1 cellular context compared by ENCODE assay signal in the genomic region with DNA sequence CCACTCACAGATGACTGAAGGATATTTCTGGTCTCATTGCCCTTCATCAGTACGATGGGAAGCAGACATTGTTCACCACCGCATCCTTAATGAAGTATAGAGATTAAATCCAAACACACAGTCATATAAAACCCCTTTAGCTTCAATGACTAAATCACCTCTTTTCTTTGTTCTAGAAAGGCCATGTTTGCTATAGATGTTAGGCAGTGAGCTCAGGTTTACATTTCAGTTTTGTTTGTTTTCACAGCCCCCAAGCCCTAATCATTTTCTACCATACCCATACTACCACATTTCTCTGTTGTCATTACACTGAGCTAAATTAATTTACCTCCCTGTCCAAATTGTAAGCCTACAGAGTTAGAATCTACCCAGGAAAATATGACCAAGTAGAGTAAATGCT.
TF ChIP-seq lines count a peak whose summit lies in the region.

No MANE protein-coding gene starts in this region.

TF ChIP-seq in HepG2, 621 proteins besides CTCF, POLR2A, EP300 and RAD21 (continued from another document):
- no peak for TF ChIP-seq DBP (CRISPR knock-in tag; IDR thresholded peaks at IDR 0.05; ENCODE audit: not compliant biosample characterization)
- TF ChIP-seq, protein P1, sequence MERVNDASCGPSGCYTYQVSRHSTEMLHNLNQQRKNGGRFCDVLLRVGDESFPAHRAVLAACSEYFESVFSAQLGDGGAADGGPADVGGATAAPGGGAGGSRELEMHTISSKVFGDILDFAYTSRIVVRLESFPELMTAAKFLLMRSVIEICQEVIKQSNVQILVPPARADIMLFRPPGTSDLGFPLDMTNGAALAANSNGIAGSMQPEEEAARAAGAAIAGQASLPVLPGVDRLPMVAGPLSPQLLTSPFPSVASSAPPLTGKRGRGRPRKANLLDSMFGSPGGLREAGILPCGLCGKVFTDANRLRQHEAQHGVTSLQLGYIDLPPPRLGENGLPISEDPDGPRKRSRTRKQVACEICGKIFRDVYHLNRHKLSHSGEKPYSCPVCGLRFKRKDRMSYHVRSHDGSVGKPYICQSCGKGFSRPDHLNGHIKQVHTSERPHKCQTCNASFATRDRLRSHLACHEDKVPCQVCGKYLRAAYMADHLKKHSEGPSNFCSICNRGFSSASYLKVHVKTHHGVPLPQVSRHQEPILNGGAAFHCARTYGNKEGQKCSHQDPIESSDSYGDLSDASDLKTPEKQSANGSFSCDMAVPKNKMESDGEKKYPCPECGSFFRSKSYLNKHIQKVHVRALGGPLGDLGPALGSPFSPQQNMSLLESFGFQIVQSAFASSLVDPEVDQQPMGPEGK (CRISPR knock-in tag; IDR thresholded peaks at IDR 0.05), result 0 out of 2 replicates have a peak, but pooled peaks have one; percentile 15
- TF ChIP-seq, protein P2, sequence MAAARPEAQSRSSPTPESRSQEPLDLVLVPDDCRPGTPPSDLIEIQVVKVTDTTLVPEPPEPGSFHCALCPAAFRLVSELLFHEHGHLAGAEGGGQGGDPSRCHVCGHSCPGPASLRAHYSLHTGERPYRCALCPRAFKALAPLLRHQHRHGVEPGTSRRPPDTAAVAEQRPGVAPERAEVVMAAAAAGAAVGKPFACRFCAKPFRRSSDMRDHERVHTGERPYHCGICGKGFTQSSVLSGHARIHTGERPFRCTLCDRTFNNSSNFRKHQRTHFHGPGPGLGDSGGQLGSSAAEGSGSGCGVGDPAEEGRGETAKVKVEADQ (CRISPR knock-in tag; IDR thresholded peaks at IDR 0.05; ENCODE audit: borderline replicate concordance), result no peak
- TF ChIP-seq BRCA1 (CRISPR knock-in tag; IDR thresholded peaks at IDR 0.05), result no peak
- TF ChIP-seq RELA (CRISPR knock-in tag; IDR thresholded peaks at IDR 0.05), result no peak
- TF ChIP-seq ZNF3 (CRISPR knock-in tag; IDR thresholded peaks at IDR 0.05), result no peak
- TF ChIP-seq KLF12 (CRISPR knock-in tag; IDR thresholded peaks at IDR 0.05; ENCODE audit: borderline replicate concordance), result peak; percentile 2; the same call in 1 of the 2 replicates
- TF ChIP-seq, protein P3, sequence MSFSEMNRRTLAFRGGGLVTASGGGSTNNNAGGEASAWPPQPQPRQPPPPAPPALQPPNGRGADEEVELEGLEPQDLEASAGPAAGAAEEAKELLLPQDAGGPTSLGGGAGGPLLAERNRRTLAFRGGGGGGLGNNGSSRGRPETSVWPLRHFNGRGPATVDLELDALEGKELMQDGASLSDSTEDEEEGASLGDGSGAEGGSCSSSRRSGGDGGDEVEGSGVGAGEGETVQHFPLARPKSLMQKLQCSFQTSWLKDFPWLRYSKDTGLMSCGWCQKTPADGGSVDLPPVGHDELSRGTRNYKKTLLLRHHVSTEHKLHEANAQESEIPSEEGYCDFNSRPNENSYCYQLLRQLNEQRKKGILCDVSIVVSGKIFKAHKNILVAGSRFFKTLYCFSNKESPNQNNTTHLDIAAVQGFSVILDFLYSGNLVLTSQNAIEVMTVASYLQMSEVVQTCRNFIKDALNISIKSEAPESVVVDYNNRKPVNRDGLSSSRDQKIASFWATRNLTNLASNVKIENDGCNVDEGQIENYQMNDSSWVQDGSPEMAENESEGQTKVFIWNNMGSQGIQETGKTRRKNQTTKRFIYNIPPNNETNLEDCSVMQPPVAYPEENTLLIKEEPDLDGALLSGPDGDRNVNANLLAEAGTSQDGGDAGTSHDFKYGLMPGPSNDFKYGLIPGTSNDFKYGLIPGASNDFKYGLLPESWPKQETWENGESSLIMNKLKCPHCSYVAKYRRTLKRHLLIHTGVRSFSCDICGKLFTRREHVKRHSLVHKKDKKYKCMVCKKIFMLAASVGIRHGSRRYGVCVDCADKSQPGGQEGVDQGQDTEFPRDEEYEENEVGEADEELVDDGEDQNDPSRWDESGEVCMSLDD (CRISPR knock-in tag; IDR thresholded peaks at IDR 0.05; ENCODE audit: borderline replicate concordance), result 0 out of 2 replicates have a peak, but pooled peaks have one; percentile 9
- TF ChIP-seq EEA1 (CRISPR knock-in tag; IDR thresholded peaks at IDR 0.05; ENCODE audit: borderline replicate concordance), result no peak
- no peak for TF ChIP-seq MEF2D (CRISPR knock-in tag; IDR thresholded peaks at IDR 0.05)
- no peak for TF ChIP-seq ZNF503 (CRISPR knock-in tag; IDR thresholded peaks at IDR 0.05)
- TF ChIP-seq NFE2L1 (CRISPR knock-in tag; IDR thresholded peaks at IDR 0.05; ENCODE audit: borderline replicate concordance), result no peak
- no peak for TF ChIP-seq RFX5 (IDR thresholded peaks at IDR 0.05; ENCODE audit: low read depth, low read length)
- no peak for TF ChIP-seq ZNF382 (CRISPR knock-in tag; IDR thresholded peaks at IDR 0.05; ENCODE audit: borderline replicate concordance)
- no peak for TF ChIP-seq NR2F6 (IDR thresholded peaks at IDR 0.05)
- TF ChIP-seq NR2F6 (CRISPR knock-in tag; IDR thresholded peaks at IDR 0.05), result peak; percentile 28; the same call in 1 of the 2 replicates
- TF ChIP-seq PRPF4 (IDR thresholded peaks at IDR 0.05; ENCODE audit: low read depth, low read length, poor library complexity, severe bottlenecking), result no peak
- TF ChIP-seq MIXL1 (CRISPR knock-in tag; IDR thresholded peaks at IDR 0.05), result 0 out of 2 replicates have a peak, but pooled peaks have one; percentile 16
- 0 out of 2 replicates have a peak, but pooled peaks have one; percentile 20 for TF ChIP-seq MED13 (CRISPR knock-in tag; IDR thresholded peaks at IDR 0.05)
- no peak for TF ChIP-seq TBX2 (CRISPR knock-in tag; IDR thresholded peaks at IDR 0.05; ENCODE audit: borderline replicate concordance)
- TF ChIP-seq ZNF251 (CRISPR knock-in tag; IDR thresholded peaks at IDR 0.05), result no peak
- peak; percentile 15; the same call in 1 of the 2 replicates for TF ChIP-seq ZSCAN20 (CRISPR knock-in tag; IDR thresholded peaks at IDR 0.05; ENCODE audit: borderline replicate concordance)
- TF ChIP-seq ZNF264 (CRISPR knock-in tag; IDR thresholded peaks at IDR 0.05), result no peak
- TF ChIP-seq YEATS4 (CRISPR knock-in tag; IDR thresholded peaks at IDR 0.05; ENCODE audit: borderline replicate concordance), result no peak
- TF ChIP-seq ARID3A (IDR thresholded peaks at IDR 0.05; ENCODE audit: low read depth, low read length), result peak; percentile 73
- TF ChIP-seq CBX5 (CRISPR knock-in tag; IDR thresholded peaks at IDR 0.05; ENCODE audit: borderline replicate concordance), result no peak
- TF ChIP-seq ZNF546 (CRISPR knock-in tag; conservative IDR thresholded peaks at IDR 0.05), result no peak
- TF ChIP-seq CREB1 (IDR thresholded peaks at IDR 0.05), result no peak
- TF ChIP-seq CREB1 (CRISPR knock-in tag; IDR thresholded peaks at IDR 0.05), result no peak
- TF ChIP-seq PCBP2 (optimal IDR thresholded peaks at IDR 0.05; ENCODE audit: low read depth, low read length, poor library complexity, severe bottlenecking), result no peak
- 0 out of 2 replicates have a peak, but pooled peaks have one; percentile 54 for TF ChIP-seq SIX1 (CRISPR knock-in tag; IDR thresholded peaks at IDR 0.05; ENCODE audit: borderline replicate concordance)
- TF ChIP-seq ZNF430 (CRISPR knock-in tag; IDR thresholded peaks at IDR 0.05), result no peak
- peak; percentile 33; the same call in 1 of the 2 replicates for TF ChIP-seq FOXA3 (CRISPR knock-in tag; IDR thresholded peaks at IDR 0.05)
- TF ChIP-seq SOX13 (IDR thresholded peaks at IDR 0.05), result no peak
- peak in 1 of 2 experiments; percentile 75; a peak in 2 of 4 replicates for TF ChIP-seq SOX13 (CRISPR knock-in tag; conservative IDR thresholded peaks at IDR 0.05 in 1 of 2, IDR thresholded peaks at IDR 0.05 in 1 of 2)
- no peak for TF ChIP-seq MTA1 (CRISPR knock-in tag; IDR thresholded peaks at IDR 0.05; ENCODE audit: borderline replicate concordance)
- no peak for TF ChIP-seq POLR2AphosphoS2 (IDR thresholded peaks at IDR 0.05; ENCODE audit: low read depth, low read length)
TF ChIP-seq in HepG2: peak in this region for 14.
